8 cellular contexts compared by ENCODE assay signal in the genomic region with DNA sequence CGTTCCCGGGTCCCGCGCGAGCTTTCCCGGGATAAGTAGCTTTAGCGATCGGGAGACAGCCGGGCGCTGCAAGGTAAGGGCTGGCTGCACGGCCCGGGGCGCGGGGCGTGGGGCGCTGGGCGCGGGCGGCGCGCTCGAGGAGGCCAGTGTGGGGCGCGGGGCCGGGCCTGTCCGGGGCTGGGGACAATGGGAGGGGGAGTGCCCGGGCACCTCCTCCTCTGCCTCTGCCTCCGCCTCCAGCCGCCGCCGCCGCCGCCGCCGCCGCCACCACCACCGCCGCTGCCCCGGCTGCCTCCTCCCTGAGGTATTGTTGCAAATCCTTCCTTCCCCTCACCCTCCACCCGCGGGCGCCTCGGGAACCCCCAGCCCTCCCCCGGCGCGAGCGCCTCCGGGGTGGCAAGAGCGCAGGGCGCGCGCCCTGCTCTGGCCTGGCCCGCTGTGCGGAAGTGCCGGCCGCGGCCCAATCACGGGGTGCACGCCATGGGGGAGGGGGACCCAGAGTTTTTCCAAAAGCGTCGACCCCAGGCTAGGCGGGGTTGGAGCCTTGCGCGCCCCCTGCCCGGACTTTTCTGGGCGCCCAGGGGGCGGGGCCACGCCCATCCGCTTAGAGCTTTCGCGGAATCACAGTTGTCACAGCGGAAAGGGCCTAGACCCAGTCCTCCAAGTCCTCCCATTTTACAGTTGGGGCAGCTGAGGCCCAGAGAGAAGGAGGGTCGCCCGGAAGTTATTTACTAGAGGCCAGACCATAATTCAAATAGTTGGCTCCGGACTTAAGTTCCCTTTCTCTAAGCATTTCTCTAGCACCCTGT. TPM values are rescaled to one million over a fixed set of nuclear protein-coding genes. Genes with fewer than 3 reads are reported as not detected.
DNase-seq lines count a peak whose midpoint lies in the region; ATAC-seq and TF ChIP-seq lines count a peak whose summit lies in the region.

A gene with protein sequence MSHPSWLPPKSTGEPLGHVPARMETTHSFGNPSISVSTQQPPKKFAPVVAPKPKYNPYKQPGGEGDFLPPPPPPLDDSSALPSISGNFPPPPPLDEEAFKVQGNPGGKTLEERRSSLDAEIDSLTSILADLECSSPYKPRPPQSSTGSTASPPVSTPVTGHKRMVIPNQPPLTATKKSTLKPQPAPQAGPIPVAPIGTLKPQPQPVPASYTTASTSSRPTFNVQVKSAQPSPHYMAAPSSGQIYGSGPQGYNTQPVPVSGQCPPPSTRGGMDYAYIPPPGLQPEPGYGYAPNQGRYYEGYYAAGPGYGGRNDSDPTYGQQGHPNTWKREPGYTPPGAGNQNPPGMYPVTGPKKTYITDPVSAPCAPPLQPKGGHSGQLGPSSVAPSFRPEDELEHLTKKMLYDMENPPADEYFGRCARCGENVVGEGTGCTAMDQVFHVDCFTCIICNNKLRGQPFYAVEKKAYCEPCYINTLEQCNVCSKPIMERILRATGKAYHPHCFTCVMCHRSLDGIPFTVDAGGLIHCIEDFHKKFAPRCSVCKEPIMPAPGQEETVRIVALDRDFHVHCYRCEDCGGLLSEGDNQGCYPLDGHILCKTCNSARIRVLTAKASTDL (plus strand): TSS at position 209 of the 809 bp plus-strand sequence. CDS start 251,964 bp downstream, outside the sequence.

- ATAC-seq in DND-41 (ENCODE audit: insufficient read depth, low read depth) (peak; percentile 78), GM21529 (IDR thresholded peaks at IDR 0.05; ENCODE audit: unreplicated experiment) (peak; percentile 81), sciatic nerve (peak; percentile 74)

- in situ Hi-C loops in astrocyte of the cerebellum (cut with HindIII; ENCODE audit: low sequenced_read_pairs), result loop anchor here (10.0 kb wide), 1 partner anchor 801 kb away; no protein-coding TSS in a partner anchor

- intact Hi-C loops in sciatic nerve (cut with DNase I), result no loop called here

- H3K4me2 ChIP-seq in DND-41 (ENCODE audit: insufficient read depth, low read length), result peak within 1 kb of the TSS; percentile 74

- no peaks in the 10 kb centered on the region; the same call in 1 of the 2 replicates for H3K36me3 ChIP-seq in DND-41 (ENCODE audit: insufficient read depth, low read length)

- H3K4me3 ChIP-seq in DND-41 (ENCODE audit: low read depth in 1 of 2, low read length in 2 of 2) (peak within 1 kb of the TSS; percentile 43 to 68), astrocyte of the cerebellum (ENCODE audit: low read depth, low read length) (peak within 1 kb of the TSS; percentile 84)

- H3K27me3 ChIP-seq in DND-41 (ENCODE audit: insufficient read depth, low read length, poor library complexity), result no peaks in the 10 kb centered on the region

- H3K9ac ChIP-seq in DND-41 (ENCODE audit: low read depth, low read length), result peak within 1 kb of the TSS; percentile 71

- TF ChIP-seq RAD21 in Ishikawa (IDR thresholded peaks at IDR 0.05; ENCODE audit: low read depth), result no peak

- TF ChIP-seq EP300 in Ishikawa (IDR thresholded peaks at IDR 0.05; ENCODE audit: borderline replicate concordance), result peak; percentile 64; the same call in 1 of the 2 replicates

- peak within 1 kb of the TSS; percentile 91 for H3K27ac ChIP-seq in DND-41 (ENCODE audit: low read length)

- no peaks in the 10 kb centered on the region for H3K9me3 ChIP-seq in DND-41 (ENCODE audit: insufficient read depth, low read length, severe bottlenecking)

- H2AFZ ChIP-seq in DND-41 (ENCODE audit: low read depth, low read length), result peak within 1 kb of the TSS; percentile 73

- DNase-seq in DND-41, result peak; percentile 91
- peak; percentile 82 for DNase-seq in T-helper 9 cell
- DNase-seq in astrocyte of the cerebellum (ENCODE audit: low read depth), result no peak
- DNase-seq in hypothalamus (lab: John Stamatoyannopoulos, UW), result peak in 49 of 51 donors; percentile 17 to 86 (median 74)
- DNase-seq in sciatic nerve (ENCODE audit: low spot score), result peak; percentile 88
- DNase-seq in middle frontal gyrus (ENCODE audit: extremely low spot score, low spot score), result no peak

- H4K20me1 ChIP-seq in DND-41 (ENCODE audit: insufficient read depth, low read length), result no peaks in the 10 kb centered on the region

- peak; percentile 39 for TF ChIP-seq CTCF in DND-41 (IDR thresholded peaks at IDR 0.05; ENCODE audit: borderline replicate concordance, extremely low read depth, low read length, poor library complexity, severe bottlenecking)
- TF ChIP-seq CTCF in astrocyte of the cerebellum (IDR thresholded peaks at IDR 0.05; ENCODE audit: low read depth, low read length, missing control alignments), result peak; percentile 7

- peaks cover 49% of the 10 kb centered on the region for H3K79me2 ChIP-seq in DND-41 (ENCODE audit: insufficient read depth, low read length)

- H3K4me1 ChIP-seq in DND-41 (ENCODE audit: insufficient read depth, low read length), result peaks cover 56% of the 10 kb centered on the region

TF ChIP-seq in Ishikawa, 13 proteins besides CTCF, POLR2A, EP300 and RAD21:
- no peak for TF ChIP-seq CEBPB (IDR thresholded peaks at IDR 0.05)
- TF ChIP-seq, protein P1, sequence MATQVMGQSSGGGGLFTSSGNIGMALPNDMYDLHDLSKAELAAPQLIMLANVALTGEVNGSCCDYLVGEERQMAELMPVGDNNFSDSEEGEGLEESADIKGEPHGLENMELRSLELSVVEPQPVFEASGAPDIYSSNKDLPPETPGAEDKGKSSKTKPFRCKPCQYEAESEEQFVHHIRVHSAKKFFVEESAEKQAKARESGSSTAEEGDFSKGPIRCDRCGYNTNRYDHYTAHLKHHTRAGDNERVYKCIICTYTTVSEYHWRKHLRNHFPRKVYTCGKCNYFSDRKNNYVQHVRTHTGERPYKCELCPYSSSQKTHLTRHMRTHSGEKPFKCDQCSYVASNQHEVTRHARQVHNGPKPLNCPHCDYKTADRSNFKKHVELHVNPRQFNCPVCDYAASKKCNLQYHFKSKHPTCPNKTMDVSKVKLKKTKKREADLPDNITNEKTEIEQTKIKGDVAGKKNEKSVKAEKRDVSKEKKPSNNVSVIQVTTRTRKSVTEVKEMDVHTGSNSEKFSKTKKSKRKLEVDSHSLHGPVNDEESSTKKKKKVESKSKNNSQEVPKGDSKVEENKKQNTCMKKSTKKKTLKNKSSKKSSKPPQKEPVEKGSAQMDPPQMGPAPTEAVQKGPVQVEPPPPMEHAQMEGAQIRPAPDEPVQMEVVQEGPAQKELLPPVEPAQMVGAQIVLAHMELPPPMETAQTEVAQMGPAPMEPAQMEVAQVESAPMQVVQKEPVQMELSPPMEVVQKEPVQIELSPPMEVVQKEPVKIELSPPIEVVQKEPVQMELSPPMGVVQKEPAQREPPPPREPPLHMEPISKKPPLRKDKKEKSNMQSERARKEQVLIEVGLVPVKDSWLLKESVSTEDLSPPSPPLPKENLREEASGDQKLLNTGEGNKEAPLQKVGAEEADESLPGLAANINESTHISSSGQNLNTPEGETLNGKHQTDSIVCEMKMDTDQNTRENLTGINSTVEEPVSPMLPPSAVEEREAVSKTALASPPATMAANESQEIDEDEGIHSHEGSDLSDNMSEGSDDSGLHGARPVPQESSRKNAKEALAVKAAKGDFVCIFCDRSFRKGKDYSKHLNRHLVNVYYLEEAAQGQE (IDR thresholded peaks at IDR 0.05; ENCODE audit: low read depth), result no peak
- TF ChIP-seq MAX (IDR thresholded peaks at IDR 0.05), result peak; percentile 75
- TF ChIP-seq CREB1 (IDR thresholded peaks at IDR 0.05; ENCODE audit: low read depth), result no peak
- peak; percentile 26; the same call in 1 of the 2 replicates for TF ChIP-seq YY1 (IDR thresholded peaks at IDR 0.05; ENCODE audit: low read depth)
- no peak for TF ChIP-seq FOXM1 (IDR thresholded peaks at IDR 0.05; ENCODE audit: borderline replicate concordance, low read depth)
- TF ChIP-seq USF1 (IDR thresholded peaks at IDR 0.05), result peak; percentile 68
- no peak; the same call in 1 of the 2 replicates for TF ChIP-seq TEAD4 (IDR thresholded peaks at IDR 0.05)
- TF ChIP-seq EGR1 (IDR thresholded peaks at IDR 0.05), result no peak
- TF ChIP-seq NFIC (IDR thresholded peaks at IDR 0.05), result no peak; the same call in 1 of the 2 replicates
- TF ChIP-seq ZBTB7A (IDR thresholded peaks at IDR 0.05; ENCODE audit: low read depth), result no peak; the same call in 1 of the 2 replicates
- peak; percentile 80 for TF ChIP-seq TCF12 (IDR thresholded peaks at IDR 0.05; ENCODE audit: low read depth)
- peak; percentile 24 for TF ChIP-seq TAF1 (IDR thresholded peaks at IDR 0.05; ENCODE audit: low read depth)

RNA-seq across cellular contexts. Expression of the gene that starts here (rescaled TPM):
- total RNA-seq in sciatic nerve, result 231 TPM

Comparison
In these comparisons a context has a peak if more than half of its experiments do, and no peak if none do; other contexts are left out.
1. DNase-seq: peak in DND-41 (single experiment), T-helper 9 cell (single experiment), hypothalamus (49 of 51) and sciatic nerve (single experiment); none in astrocyte of the cerebellum (single experiment) and middle frontal gyrus (single experiment).
2. Peak in every context shown above with its lines, with median percentiles within 50 percentile points of each other: ATAC-seq.